8 cellular contexts compared by ENCODE assay signal in the genomic region with DNA sequence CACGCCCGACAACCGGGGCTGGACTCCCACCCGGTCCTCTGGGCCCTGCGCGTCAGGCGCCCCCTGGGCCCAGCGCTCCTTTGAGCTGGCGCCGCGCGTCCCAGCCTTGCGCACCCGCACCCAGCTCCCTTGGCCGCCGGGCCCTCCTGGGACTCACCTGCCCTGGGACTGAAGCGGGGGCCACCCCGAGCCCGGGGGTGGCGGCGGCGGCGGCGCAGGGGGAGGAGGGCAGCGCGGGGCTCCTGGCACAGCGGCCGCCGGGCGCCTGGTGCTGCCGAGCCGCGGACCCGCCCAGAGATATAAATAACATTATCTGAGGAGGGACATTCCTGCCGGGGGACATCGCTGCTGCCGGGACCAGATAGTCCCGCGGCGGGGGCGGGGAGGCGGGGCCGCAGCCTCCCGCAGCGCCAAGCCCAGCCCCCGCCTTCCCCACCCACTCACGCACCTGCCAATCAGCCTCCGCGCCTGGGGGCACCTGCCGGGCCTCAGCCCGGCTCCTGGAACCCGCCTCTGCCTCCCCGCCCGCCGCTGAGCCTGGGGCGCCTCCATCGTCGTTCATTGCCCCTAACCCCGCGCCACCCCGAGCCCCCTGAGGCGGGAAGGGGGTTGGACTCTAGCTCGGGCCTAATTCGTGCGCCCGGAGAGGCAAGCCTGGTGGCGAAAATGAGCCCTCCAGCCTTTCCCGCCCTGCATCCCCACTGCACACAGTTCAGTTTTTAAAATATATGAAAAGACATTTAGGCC. TPM values are rescaled to one million over a fixed set of nuclear protein-coding genes. Genes with fewer than 3 reads are reported as not detected.
A peak's percentile ranks its signal among the peaks of the same experiment; 100 is the strongest.
DNase-seq lines count a peak whose midpoint lies in the region; ATAC-seq, FAIRE-seq and TF ChIP-seq lines count a peak whose summit lies in the region.

A gene (minus strand): TSS at position 273 of the 747 bp plus-strand sequence. CDS start 56,813 bp downstream, outside the sequence.

- TF ChIP-seq CTCF in AG10803 (conservative IDR thresholded peaks at IDR 0.05; ENCODE audit: low read length), result no peak
- peak in 1 of 3 experiments; percentile 2 for TF ChIP-seq CTCF in esophagus muscularis mucosa (IDR thresholded peaks at IDR 0.05)
- TF ChIP-seq CTCF in neural progenitor cell (IDR thresholded peaks at IDR 0.05), result peak; percentile 21

- H3K4me3 ChIP-seq in AG10803 (ENCODE audit: low read length), result peak within 1 kb of the TSS; percentile 33
- H3K4me3 ChIP-seq in esophagus muscularis mucosa, result peak within 1 kb of the TSS; percentile 59 to 69 (median 65)
- peak within 1 kb of the TSS; percentile 78 for H3K4me3 ChIP-seq in neural progenitor cell
- H3K4me3 ChIP-seq in subcutaneous abdominal adipose tissue (ENCODE audit: low read depth in 1 of 5, low read length in 5 of 5), result peak within 1 kb of the TSS; percentile 8 to 67 (median 66)

- no peak within 1 kb of the TSS for H3K27ac Mint-ChIP-seq in neural progenitor cell

- H3K9ac ChIP-seq in neural progenitor cell (no peak within 1 kb of the TSS), subcutaneous abdominal adipose tissue (ENCODE audit: low read length in 5 of 5) (peak within 1 kb of the TSS in 2 of 5 donors; percentile 21 to 37)

- H3F3A ChIP-seq in neural progenitor cell (ENCODE audit: low read depth), result peaks cover 11% of the 10 kb centered on the region

- H3K36me3 ChIP-seq in esophagus muscularis mucosa, result no peaks in the 10 kb centered on the region
- H3K36me3 ChIP-seq in neural progenitor cell, result no peaks in the 10 kb centered on the region
- no peaks in the 10 kb centered on the region for H3K36me3 ChIP-seq in subcutaneous abdominal adipose tissue (ENCODE audit: control insufficient read depth in 5 of 5, insufficient read depth in 5 of 5, low read length in 5 of 5)

- H2AFZ ChIP-seq in neural progenitor cell (replicated peaks), result peak within 1 kb of the TSS; percentile 80

- intact Hi-C loops in esophagus muscularis mucosa (cut with DNase I), result no loop called here

- peaks cover 13 to 22% (median 21%) of the 10 kb centered on the region in 4 donors for H3K4me1 ChIP-seq in esophagus muscularis mucosa
- peaks cover 5% of the 10 kb centered on the region for H3K4me1 ChIP-seq in neural progenitor cell
- peaks cover 0 to 19% (median 16%) of the 10 kb centered on the region in 5 donors for H3K4me1 ChIP-seq in subcutaneous abdominal adipose tissue (ENCODE audit: control insufficient read depth in 5 of 5, insufficient read depth in 5 of 5, low read length in 5 of 5)

- peaks cover 6 to 54% (median 30%) of the 10 kb centered on the region in 4 donors for H3K27me3 ChIP-seq in esophagus muscularis mucosa
- peaks cover 100% of the 10 kb centered on the region for H3K27me3 ChIP-seq in neural progenitor cell
- H3K27me3 ChIP-seq in subcutaneous abdominal adipose tissue (ENCODE audit: control insufficient read depth in 5 of 5, insufficient read depth in 4 of 5, low read length in 5 of 5), result peaks cover 0 to 25% (median 15%) of the 10 kb centered on the region in 5 donors

- TF ChIP-seq EP300 in esophagus muscularis mucosa (IDR thresholded peaks at IDR 0.05), result no peak

- FAIRE-seq in RCC 7860 (lab: Jason Lieb, UNC), result no peak

- no peaks in the 10 kb centered on the region for H3K9me3 Mint-ChIP-seq in neural progenitor cell

- H3K4me1 Mint-ChIP-seq in neural progenitor cell, result peaks cover 6% of the 10 kb centered on the region

- H3K36me3 Mint-ChIP-seq in neural progenitor cell, result no peaks in the 10 kb centered on the region

- peak; percentile 57 for ATAC-seq in GM21825 (IDR thresholded peaks at IDR 0.05; ENCODE audit: unreplicated experiment)

- H3K27me3 Mint-ChIP-seq in neural progenitor cell (ENCODE audit: insufficient read depth, low read depth), result peaks cover 42% of the 10 kb centered on the region

- H3K4me3 Mint-ChIP-seq in neural progenitor cell, result peak within 1 kb of the TSS; percentile 86

- TF ChIP-seq POLR2A in esophagus muscularis mucosa (IDR thresholded peaks at IDR 0.05; ENCODE audit: low read depth), result no peak

- DNase-seq in AG10803 (ENCODE audit: low read depth) (no peak), NCI-H510A (lab: John Stamatoyannopoulos, UW) (peak; percentile 78), activated T-cell treated with anti-CD3 and anti-CD28 coated beads for 4 hours (peak; percentile 72), esophagus muscularis mucosa (ENCODE audit: extremely low spot score) (peak; percentile 90), neural progenitor cell (ENCODE audit: low spot score) (peak; percentile 73), RCC 7860 (ENCODE audit: low spot score) (no peak)

- H3K4me2 ChIP-seq in neural progenitor cell, result peak within 1 kb of the TSS; percentile 98

- no peaks in the 10 kb centered on the region for H3K79me2 ChIP-seq in neural progenitor cell (ENCODE audit: low read depth)

- H3K9me3 ChIP-seq in esophagus muscularis mucosa (no peaks in the 10 kb centered on the region), neural progenitor cell (ENCODE audit: low read depth) (no peaks in the 10 kb centered on the region), subcutaneous abdominal adipose tissue (ENCODE audit: control insufficient read depth in 5 of 5, low read length in 5 of 5) (no peaks in the 10 kb centered on the region)

- 3% methylated on average over 10 of the region's 68 CpGs for WGBS in esophagus muscularis mucosa

- H3K27ac ChIP-seq in esophagus muscularis mucosa (replicated peaks in 1 of 4), result peak within 1 kb of the TSS in 1 of 4 donors; percentile 10
- no peak within 1 kb of the TSS for H3K27ac ChIP-seq in neural progenitor cell
- no peak within 1 kb of the TSS for H3K27ac ChIP-seq in subcutaneous abdominal adipose tissue (ENCODE audit: low read depth, low read length)

- H4K20me1 ChIP-seq in neural progenitor cell (ENCODE audit: low read depth), result peaks cover 8% of the 10 kb centered on the region

RNA-seq across cellular contexts. Expression of the gene that starts here (rescaled TPM):
- total RNA-seq in esophagus muscularis mucosa (1 to 10 TPM in 3 of 4 donors, under 1 TPM in 1; 0.83 to 2.5 (median 1.8) TPM), neural progenitor cell (ENCODE audit: low replicate concordance) (0.09 and 0.77 TPM in 2 replicates)

Comparison
In these comparisons a context has a peak if more than half of its experiments do, and no peak if none do; other contexts are left out.
1. Peak in DNase-seq, H3K4me3 ChIP-seq and H3K4me2 ChIP-seq in neural progenitor cell; RNA of the gene not detected or under 1 TPM.
2. DNase-seq: peak in NCI-H510A (single experiment), activated T-cell treated with anti-CD3 and anti-CD28 coated beads for 4 hours (single experiment) and esophagus muscularis mucosa (single experiment); none in AG10803 (single experiment) and RCC 7860 (single experiment).
3. Peak in every context shown above with its lines, with median percentiles within 50 percentile points of each other: H3K4me3 ChIP-seq.